In the genomic region with DNA sequence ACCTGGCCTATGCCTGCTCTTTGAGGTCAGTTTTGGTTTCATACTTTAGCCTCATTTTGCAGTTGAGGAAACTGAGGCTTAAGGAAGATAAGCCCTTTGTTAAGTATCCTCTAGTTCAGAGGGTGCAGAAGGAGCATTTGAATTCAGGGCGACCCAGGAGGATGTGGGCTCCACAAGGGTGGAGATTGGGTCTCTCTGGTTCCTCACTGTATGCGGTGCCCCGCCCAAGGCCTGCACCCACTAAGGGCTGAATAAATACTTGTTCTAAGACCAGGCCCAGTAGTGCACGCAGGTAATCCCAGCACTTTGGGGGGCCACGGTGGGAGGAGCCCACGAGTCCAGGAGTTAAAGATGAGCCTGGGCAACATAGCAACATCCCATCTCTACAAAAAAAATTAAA, we compare ENCODE assay signal across 8 cellular contexts. TPM values are rescaled to one million over a fixed set of nuclear protein-coding genes. Genes with fewer than 3 reads are reported as not detected.
DNase-seq lines count a peak whose midpoint lies in the region; ATAC-seq, FAIRE-seq and TF ChIP-seq lines count a peak whose summit lies in the region.
"Had no signal": no experiment of that assay in that cellular context is flagged by ENCODE, and none has a peak within 500 bp of the region (broad histone marks: within the 10 kb centered on the region; RNA-seq: fewer than 3 reads in every experiment).

No MANE protein-coding gene starts in this region.

- WGBS in spleen, 5 donors, result 59 to 72% (median 69%) methylated on average over 6 of the region's 6 CpGs

- peak overlapping the region; percentile 77 for H3K4me3 ChIP-seq in HUES48 (ENCODE audit: low read depth, low read length)
- H3K4me3 ChIP-seq in kidney (ENCODE audit: low read length in 2 of 2), result peak overlapping the region in 1 of 2 donors; percentile 72
- H3K4me3 ChIP-seq in spleen, result peak overlapping the region in 1 of 8 donors; percentile 45

- H3K4me1 Mint-ChIP-seq in activated T-helper 2 cell treated with anti-CD3 and anti-CD28 coated beads, Interferon-gamma antibody, Interleukin-2, Interleukin-4, amounts not matched to agents 10 μg/mL and 5 μg/mL and 100 μg/mL, durations not matched to agents 14 hours and 24 hours and 36 hours (ENCODE audit: low read depth), result peaks cover 21% of the 10 kb centered on the region

- no peaks in the 10 kb centered on the region for H3K9me3 ChIP-seq in HUES48 (ENCODE audit: control insufficient read depth, insufficient read depth, low read length)
- no peaks in the 10 kb centered on the region for H3K9me3 ChIP-seq in kidney (ENCODE audit: control insufficient read depth in 1 of 2, low read length in 2 of 2)
- no peaks in the 10 kb centered on the region for H3K9me3 ChIP-seq in spleen

- peaks cover 12% of the 10 kb centered on the region for H3K4me1 ChIP-seq in HUES48 (ENCODE audit: control insufficient read depth, insufficient read depth, low read length)
- peaks cover 0 to 8% of the 10 kb centered on the region in 2 donors for H3K4me1 ChIP-seq in kidney (ENCODE audit: control insufficient read depth in 1 of 2, insufficient read depth in 1 of 2, low read depth in 1 of 2, low read length in 2 of 2)
- peaks cover 8 to 91% (median 44%) of the 10 kb centered on the region in 6 donors for H3K4me1 ChIP-seq in spleen

- H3K27me3 ChIP-seq in HUES48 (ENCODE audit: control insufficient read depth, insufficient read depth, low read length) (no peaks in the 10 kb centered on the region), spleen (replicated peaks in 1 of 7) (no peaks in the 10 kb centered on the region)

- peak; percentile 19 for DNase-seq in activated T-helper 2 cell treated with anti-CD3 and anti-CD28 coated beads, Interferon-gamma antibody, Interleukin-2, Interleukin-4, amounts not matched to agents 10 μg/mL and 5 μg/mL and 100 μg/mL, durations not matched to agents 14 hours and 24 hours and 36 hours (ENCODE audit: low spot score)
- no peak for DNase-seq in kidney
- no peak for DNase-seq in spleen
- DNase-seq in SK-N-DZ (ENCODE audit: low spot score), result no peak
- no peak for DNase-seq in stimulated activated CD4-positive, alpha-beta T cell treated with anti-CD3 and anti-CD28 coated beads, Interleukin-2, amount 100 ng/mL, for 48 hours
- DNase-seq: activated CD4-positive, alpha-beta T cell treated with anti-CD3 and anti-CD28 coated beads, Interleukin-2, amount 50 U/mL, for 4 hours had no signal

- H3K9ac ChIP-seq in HUES48 (ENCODE audit: low read depth, low read length) (no peak overlapping the region), kidney (ENCODE audit: low read length in 2 of 2) (no peak overlapping the region)

- no peak for TF ChIP-seq POLR2A in spleen (IDR thresholded peaks at IDR 0.05)

- no peak for FAIRE-seq in kidney (lab: Jason Lieb, UNC)

- H3K4me3 Mint-ChIP-seq in activated T-helper 2 cell treated with anti-CD3 and anti-CD28 coated beads, Interferon-gamma antibody, Interleukin-2, Interleukin-4, amounts not matched to agents 10 μg/mL and 5 μg/mL and 100 μg/mL, durations not matched to agents 14 hours and 24 hours and 36 hours (ENCODE audit: low read depth), result no peak overlapping the region

- peak overlapping the region; percentile 60 for H3K27ac Mint-ChIP-seq in activated T-helper 2 cell treated with anti-CD3 and anti-CD28 coated beads, Interferon-gamma antibody, Interleukin-2, Interleukin-4, amounts not matched to agents 10 μg/mL and 5 μg/mL and 100 μg/mL, durations not matched to agents 14 hours and 24 hours and 36 hours

- H3K36me3 Mint-ChIP-seq in activated T-helper 2 cell treated with anti-CD3 and anti-CD28 coated beads, Interferon-gamma antibody, Interleukin-2, Interleukin-4, amounts not matched to agents 10 μg/mL and 5 μg/mL and 100 μg/mL, durations not matched to agents 14 hours and 24 hours and 36 hours (ENCODE audit: low read depth), result peaks cover 20% of the 10 kb centered on the region

- no peak for ATAC-seq in GM19035 (IDR thresholded peaks at IDR 0.05; ENCODE audit: unreplicated experiment)

- H3K9me3 Mint-ChIP-seq in activated T-helper 2 cell treated with anti-CD3 and anti-CD28 coated beads, Interferon-gamma antibody, Interleukin-2, Interleukin-4, amounts not matched to agents 10 μg/mL and 5 μg/mL and 100 μg/mL, durations not matched to agents 14 hours and 24 hours and 36 hours, result no peaks in the 10 kb centered on the region

- TF ChIP-seq CTCF in kidney (IDR thresholded peaks at IDR 0.05; ENCODE audit: borderline replicate concordance, extremely low read depth, insufficient read depth) (no peak), spleen (IDR thresholded peaks at IDR 0.05 in 8 of 11, conservative IDR thresholded peaks at IDR 0.05 in 3 of 11) (no peak)

- intact Hi-C loops in activated T-helper 2 cell treated with anti-CD3 and anti-CD28 coated beads, Interferon-gamma antibody, Interleukin-2, Interleukin-4, amounts not matched to agents 10 μg/mL and 5 μg/mL and 100 μg/mL, durations not matched to agents 14 hours and 24 hours and 36 hours (cut with micrococcal nuclease), result no loop called here
- intact Hi-C loops in kidney (cut with DNase I), result no loop called here
- intact Hi-C loops in spleen (cut with DNase I; ENCODE audit: low total_unique reads), result no loop called here

- H3K27ac ChIP-seq in HUES48 (ENCODE audit: low read depth, low read length) (peak overlapping the region; percentile 83), kidney (ENCODE audit: low read depth in 2 of 2, low read length in 2 of 2) (peak overlapping the region; percentile 29 to 83), spleen (peak overlapping the region in 7 of 8 donors; percentile 20 to 81 (median 70))

- H3K27me3 Mint-ChIP-seq in activated T-helper 2 cell treated with anti-CD3 and anti-CD28 coated beads, Interferon-gamma antibody, Interleukin-2, Interleukin-4, amounts not matched to agents 10 μg/mL and 5 μg/mL and 100 μg/mL, durations not matched to agents 14 hours and 24 hours and 36 hours (ENCODE audit: low read depth), result no peaks in the 10 kb centered on the region

- H3K36me3 ChIP-seq in HUES48 (ENCODE audit: control insufficient read depth, insufficient read depth, low read length) (peaks cover 19% of the 10 kb centered on the region), kidney (ENCODE audit: control insufficient read depth in 1 of 2, insufficient read depth in 2 of 2, low read length in 2 of 2) (peaks cover 5 to 8% of the 10 kb centered on the region in 2 donors), spleen (peaks cover 4 to 100% (median 42%) of the 10 kb centered on the region in 6 donors)

RNA-seq across cellular contexts. Expression of gene SLC44A2, which starts 0.8 kb away (rescaled TPM):
- 83.0 and 87.4 TPM in 2 replicates for total RNA-seq in activated T-helper 2 cell treated with anti-CD3 and anti-CD28 coated beads, Interferon-gamma antibody, Interleukin-2, Interleukin-4, amounts not matched to agents 10 μg/mL and 5 μg/mL and 100 μg/mL, durations not matched to agents 14 hours and 24 hours and 36 hours
- total RNA-seq in kidney (345 TPM), spleen (100 to 1,000 TPM; 199 to 358 (median 274) TPM)
- polyA plus RNA-seq in kidney (ENCODE audit: insufficient read depth, low read depth, low replicate concordance) (150 TPM), spleen (100 to 1,000 TPM; 108 to 128 (median 125) TPM)
- polyA plus RNA-seq in SK-N-DZ (2014; cell fraction: cytosol; rRNA removed), result 13.7 and 15.7 TPM in 2 replicates
- 21.2 and 36.2 TPM in 2 replicates for polyA plus RNA-seq in SK-N-DZ (2014; cell fraction: nucleus; rRNA removed)

RNA-seq across cellular contexts. Expression of gene ILF3, which starts 29.6 kb away (rescaled TPM):
- 509 and 523 TPM in 2 replicates for total RNA-seq in activated T-helper 2 cell treated with anti-CD3 and anti-CD28 coated beads, Interferon-gamma antibody, Interleukin-2, Interleukin-4, amounts not matched to agents 10 μg/mL and 5 μg/mL and 100 μg/mL, durations not matched to agents 14 hours and 24 hours and 36 hours
- total RNA-seq in kidney, result 206 TPM
- polyA plus RNA-seq in kidney (ENCODE audit: insufficient read depth, low read depth, low replicate concordance), result 58.3 TPM
- 100 to 1,000 TPM; 150 to 264 (median 221) TPM for total RNA-seq in spleen
- 100 to 1,000 TPM in 2 of 3 donors, 10 to 100 TPM in 1; 82.9 to 152 (median 143) TPM for polyA plus RNA-seq in spleen
- 290 and 335 TPM in 2 replicates for polyA plus RNA-seq in SK-N-DZ (2014; cell fraction: cytosol; rRNA removed)
- polyA plus RNA-seq in SK-N-DZ (2014; cell fraction: nucleus; rRNA removed), result 824 and 883 TPM in 2 replicates

RNA-seq across cellular contexts. Expression of gene AP1M2, which starts 37.5 kb away (rescaled TPM):
- total RNA-seq in activated T-helper 2 cell treated with anti-CD3 and anti-CD28 coated beads, Interferon-gamma antibody, Interleukin-2, Interleukin-4, amounts not matched to agents 10 μg/mL and 5 μg/mL and 100 μg/mL, durations not matched to agents 14 hours and 24 hours and 36 hours, result not detected in 2 replicates
- total RNA-seq in kidney (74.1 TPM), spleen (1 to 10 TPM in 3 of 7 donors, under 1 TPM in 3, not detected in 1; 0.65 to 2.1 (median 0.93) TPM)
- polyA plus RNA-seq in kidney (ENCODE audit: insufficient read depth, low read depth, low replicate concordance) (232 TPM), spleen (under 1 TPM; 0.09 to 0.83 (median 0.74) TPM)
- 0.31 and 0.53 TPM in 2 replicates for polyA plus RNA-seq in SK-N-DZ (2014; cell fraction: cytosol; rRNA removed)
- polyA plus RNA-seq in SK-N-DZ (2014; cell fraction: nucleus; rRNA removed), result 2.2 TPM in 1 of 2 replicates, not detected in the other

RNA-seq across cellular contexts. Expression of gene CDKN2D, which starts 55.8 kb away (rescaled TPM):
- 45.9 and 46.9 TPM in 2 replicates for total RNA-seq in activated T-helper 2 cell treated with anti-CD3 and anti-CD28 coated beads, Interferon-gamma antibody, Interleukin-2, Interleukin-4, amounts not matched to agents 10 μg/mL and 5 μg/mL and 100 μg/mL, durations not matched to agents 14 hours and 24 hours and 36 hours
- total RNA-seq in kidney, result 8.8 TPM
- polyA plus RNA-seq in kidney (ENCODE audit: insufficient read depth, low read depth, low replicate concordance), result 14.7 TPM
- total RNA-seq in spleen, result 10 to 100 TPM; 24.7 to 69.6 (median 44.5) TPM
- polyA plus RNA-seq in spleen, result 10 to 100 TPM; 30.0 to 35.4 (median 33.5) TPM
- polyA plus RNA-seq in SK-N-DZ (2014; cell fraction: cytosol; rRNA removed), result 44.6 and 46.5 TPM in 2 replicates
- 28.8 and 30.9 TPM in 2 replicates for polyA plus RNA-seq in SK-N-DZ (2014; cell fraction: nucleus; rRNA removed)

RNA-seq across cellular contexts. Expression of gene KRI1, which starts 58.8 kb away (rescaled TPM):
- total RNA-seq in activated T-helper 2 cell treated with anti-CD3 and anti-CD28 coated beads, Interferon-gamma antibody, Interleukin-2, Interleukin-4, amounts not matched to agents 10 μg/mL and 5 μg/mL and 100 μg/mL, durations not matched to agents 14 hours and 24 hours and 36 hours, result 66.7 and 69.5 TPM in 2 replicates
- total RNA-seq in kidney (29.4 TPM), spleen (10 to 100 TPM; 24.9 to 39.6 (median 31.4) TPM)
- polyA plus RNA-seq in kidney (ENCODE audit: insufficient read depth, low read depth, low replicate concordance) (13.9 TPM), spleen (10 to 100 TPM; 31.5 to 43.3 (median 39.1) TPM)
- polyA plus RNA-seq in SK-N-DZ (2014; cell fraction: cytosol; rRNA removed), result 16.4 and 16.9 TPM in 2 replicates
- polyA plus RNA-seq in SK-N-DZ (2014; cell fraction: nucleus; rRNA removed), result 59.4 and 62.4 TPM in 2 replicates

Comparison
In these comparisons a context has a peak if more than half of its experiments do, and no peak if none do; other contexts are left out.
1. RNA of gene AP1M2, which starts 37.5 kb away (total RNA-seq): 74.1 TPM in kidney (single experiment); 0.65 to 2.1 TPM in spleen and not detected in activated T-helper 2 cell treated with anti-CD3 and anti-CD28 coated beads, Interferon-gamma antibody, Interleukin-2, Interleukin-4, amounts not matched to agents 10 μg/mL and 5 μg/mL and 100 μg/mL, durations not matched to agents 14 hours and 24 hours and 36 hours; every median in the first group is over 10 times any median in the second.
2. Peak in every context shown above with its lines, with median percentiles within 50 percentile points of each other: H3K27ac ChIP-seq.